8 cellular contexts compared by ENCODE assay signal in the genomic region with DNA sequence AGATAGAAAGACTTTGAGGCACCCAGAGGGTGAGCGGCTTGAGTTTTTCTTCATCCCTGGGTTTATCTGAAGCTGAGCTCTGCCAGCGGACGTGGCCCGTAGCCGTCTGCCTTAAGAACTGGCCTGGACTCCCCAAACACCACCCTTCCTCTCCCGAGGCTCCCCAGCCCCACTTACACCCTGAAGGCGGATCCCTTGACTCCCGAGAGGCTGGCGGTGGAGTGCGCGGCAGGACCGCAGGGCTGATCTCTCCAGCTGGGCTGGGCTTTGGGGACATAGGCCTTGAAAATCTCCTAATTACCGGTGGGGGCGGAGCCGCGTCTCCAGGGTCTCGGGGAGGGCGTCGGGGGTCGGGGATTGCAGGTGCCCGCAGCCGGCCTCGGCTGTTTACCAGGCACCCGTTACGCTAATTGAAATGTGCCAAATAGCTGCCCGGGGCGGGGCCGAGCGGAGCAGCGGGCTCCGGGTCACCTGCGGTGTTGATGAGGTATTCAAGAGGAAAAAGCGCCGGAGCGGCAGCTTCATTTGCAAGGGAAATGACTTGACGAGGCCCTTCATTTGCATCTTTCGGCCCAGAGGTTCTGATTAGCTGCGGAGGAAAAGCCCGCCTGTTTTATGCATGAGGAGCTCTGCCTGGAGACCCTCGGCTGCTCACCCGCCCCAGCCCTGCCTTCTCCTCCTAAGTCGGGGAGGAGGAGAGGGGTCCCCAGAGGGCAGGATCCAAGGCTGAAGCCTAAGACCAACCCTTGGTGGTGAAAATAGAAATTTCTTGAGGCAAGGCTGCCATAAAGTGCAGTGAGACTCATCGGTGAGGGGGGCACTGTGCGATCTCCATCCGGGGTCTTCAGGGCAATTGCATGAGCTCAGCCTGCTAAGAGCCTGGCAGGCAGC.
DNase-seq lines count a peak whose midpoint lies in the region; ATAC-seq and TF ChIP-seq lines count a peak whose summit lies in the region.

No MANE protein-coding gene starts in this region.

- H3K36me3 ChIP-seq in esophagus squamous epithelium, result no peaks in the 10 kb centered on the region

- peak; percentile 7 for DNase-seq in EH (ENCODE audit: low read depth)
- peak; percentile 93 for DNase-seq in NCI-H2171 treated with DMSO at 0.1 percent for 48 hours (lab: John Stamatoyannopoulos, UW)
- peak; percentile 71 for DNase-seq in activated CD8-positive, alpha-beta T cell treated with anti-CD3 and anti-CD28 coated beads, Interleukin-2, amount 10 ng/mL, durations not matched to agents 7 days and 5 days
- DNase-seq in fibroblast of the aortic adventitia (ENCODE audit: low read depth), result peak; percentile 2
- DNase-seq in retinal pigment epithelial cell (ENCODE audit: low read depth), result no peak
- no peak for DNase-seq in esophagus squamous epithelium (lab: John Stamatoyannopoulos, UW)
- DNase-seq in H4 (ENCODE audit: low spot score), result no peak

- POLR2A ChIA-PET in activated CD8-positive, alpha-beta T cell treated with anti-CD3 and anti-CD28 coated beads, Interleukin-2, amount 10 ng/mL, durations not matched to agents 7 days and 5 days (lab: Charles Lee), result interaction anchor here (0.6 to 1.8 kb wide), 3 partner anchors 9 to 143 kb away, joined by 3 to 9 read pairs (median 5); no protein-coding TSS in a partner anchor

- peak; percentile 81 for ATAC-seq in activated CD8-positive, alpha-beta T cell treated with anti-CD3 and anti-CD28 coated beads, Interleukin-2, amount 10 ng/mL, durations not matched to agents 7 days and 5 days
- no peak for ATAC-seq in GM21381 (IDR thresholded peaks at IDR 0.05; ENCODE audit: unreplicated experiment)

- H3K4me1 ChIP-seq in esophagus squamous epithelium, result peaks cover 6 to 18% (median 11%) of the 10 kb centered on the region in 3 donors

- intact Hi-C loops in esophagus squamous epithelium (cut with DNase I), result no loop called here

- CTCF ChIA-PET in activated CD8-positive, alpha-beta T cell treated with anti-CD3 and anti-CD28 coated beads, Interleukin-2, amount 10 ng/mL, durations not matched to agents 7 days and 5 days (lab: Charles Lee), result interaction anchor here (0.6 to 1.4 kb wide), 6 partner anchors 24 to 126 kb away, joined by 3 to 5 read pairs (median 3); no protein-coding TSS in a partner anchor

- TF ChIP-seq CTCF in fibroblast of the aortic adventitia (IDR thresholded peaks at IDR 0.05; ENCODE audit: insufficient read depth, low read length) (no peak), retinal pigment epithelial cell (conservative IDR thresholded peaks at IDR 0.05; ENCODE audit: low read depth, low read length) (no peak), esophagus squamous epithelium (IDR thresholded peaks at IDR 0.05) (no peak)

- H3K27ac ChIP-seq in esophagus squamous epithelium, result no peak overlapping the region

- no peak for TF ChIP-seq POLR2A in esophagus squamous epithelium (IDR thresholded peaks at IDR 0.05)

- H3K27me3 Mint-ChIP-seq in activated CD8-positive, alpha-beta T cell treated with anti-CD3 and anti-CD28 coated beads, Interleukin-2, amount 10 ng/mL, durations not matched to agents 7 days and 5 days (ENCODE audit: low read depth), result peaks cover 32% of the 10 kb centered on the region

- H3K27ac Mint-ChIP-seq in activated CD8-positive, alpha-beta T cell treated with anti-CD3 and anti-CD28 coated beads, Interleukin-2, amount 10 ng/mL, durations not matched to agents 7 days and 5 days, result no peak overlapping the region

- no peaks in the 10 kb centered on the region for H3K36me3 Mint-ChIP-seq in activated CD8-positive, alpha-beta T cell treated with anti-CD3 and anti-CD28 coated beads, Interleukin-2, amount 10 ng/mL, durations not matched to agents 7 days and 5 days (ENCODE audit: low read depth)

- H3K4me1 Mint-ChIP-seq in activated CD8-positive, alpha-beta T cell treated with anti-CD3 and anti-CD28 coated beads, Interleukin-2, amount 10 ng/mL, durations not matched to agents 7 days and 5 days (ENCODE audit: low read depth), result peaks cover 14% of the 10 kb centered on the region

- H3K4me3 ChIP-seq in fibroblast of the aortic adventitia (ENCODE audit: low read depth, low read length) (no peak overlapping the region), retinal pigment epithelial cell (ENCODE audit: low read length) (peak overlapping the region; percentile 40), esophagus squamous epithelium (peak overlapping the region in 2 of 4 donors; percentile 26 to 52)

- H3K27me3 ChIP-seq in esophagus squamous epithelium, result peaks cover 3 to 77% (median 5%) of the 10 kb centered on the region in 4 donors

- WGBS in esophagus squamous epithelium, 2 donors, result 0 to 14% methylated on average over 1 to 9 of the region's 45 CpGs

- no peaks in the 10 kb centered on the region for H3K9me3 Mint-ChIP-seq in activated CD8-positive, alpha-beta T cell treated with anti-CD3 and anti-CD28 coated beads, Interleukin-2, amount 10 ng/mL, durations not matched to agents 7 days and 5 days (ENCODE audit: insufficient read depth)

- no peaks in the 10 kb centered on the region for H3K9me3 ChIP-seq in esophagus squamous epithelium

- H3K4me3 Mint-ChIP-seq in activated CD8-positive, alpha-beta T cell treated with anti-CD3 and anti-CD28 coated beads, Interleukin-2, amount 10 ng/mL, durations not matched to agents 7 days and 5 days, result peak overlapping the region; percentile 65

Comparison
In these comparisons a context has a peak if more than half of its experiments do, and no peak if none do; other contexts are left out.
1. DNase-seq: peak in EH (single experiment), NCI-H2171 treated with DMSO at 0.1 percent for 48 hours (single experiment), activated CD8-positive, alpha-beta T cell treated with anti-CD3 and anti-CD28 coated beads, Interleukin-2, amount 10 ng/mL, durations not matched to agents 7 days and 5 days (single experiment) and fibroblast of the aortic adventitia (single experiment); none in retinal pigment epithelial cell (single experiment), esophagus squamous epithelium (single experiment) and H4 (single experiment).